Comparison of ENCODE assay signal across 16 cellular contexts in the genomic region with DNA sequence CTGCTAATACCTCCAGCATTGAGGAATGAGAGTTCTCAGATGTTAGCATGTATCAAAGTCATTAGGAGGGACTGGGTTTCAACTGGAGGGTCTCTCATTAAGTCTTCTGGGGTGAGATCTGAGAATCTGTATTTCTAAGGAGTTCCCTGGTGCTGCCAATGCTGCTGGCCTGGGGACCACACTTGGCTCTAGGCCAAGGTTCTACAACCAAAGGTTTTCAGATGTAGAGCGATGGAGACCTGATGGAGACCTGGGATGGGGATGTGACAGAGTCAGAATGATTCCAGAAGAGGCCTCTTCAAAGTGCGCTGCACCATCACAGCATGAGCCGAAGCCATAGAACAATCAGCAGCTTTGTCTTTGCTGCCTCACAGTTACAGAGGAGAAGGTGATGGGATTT. TPM values are rescaled to one million over a fixed set of nuclear protein-coding genes. Genes with fewer than 3 reads are reported as not detected.
DNase-seq lines count a peak whose midpoint lies in the region; ATAC-seq, FAIRE-seq and TF ChIP-seq lines count a peak whose summit lies in the region.
"Had no signal": no experiment of that assay in that cellular context is flagged by ENCODE, and none has a peak within 500 bp of the region (broad histone marks: within the 10 kb centered on the region; RNA-seq: fewer than 3 reads in every experiment).

No MANE protein-coding gene starts in this region.

- no TSS peak for BruUV-seq in K562 (replicated peaks; lab: Mats Ljungman, UMichigan)

- peaks cover 57% of the 10 kb centered on the region for H3K4me1 Mint-ChIP-seq in activated CD8-positive, alpha-beta memory T cell treated with anti-CD3 and anti-CD28 coated beads, Interleukin-2, amount 10 ng/mL, durations not matched to agents 7 days and 5 days
- peaks cover 78% of the 10 kb centered on the region for H3K4me1 Mint-ChIP-seq in CD8-positive, alpha-beta T cell (ENCODE audit: low read depth)
- H3K4me1 Mint-ChIP-seq in chondrocyte (ENCODE audit: low read depth) = peaks cover 10% of the 10 kb centered on the region

- DNase-seq in activated CD8-positive, alpha-beta memory T cell treated with anti-CD3 and anti-CD28 coated beads, Interleukin-2, amount 10 ng/mL, durations not matched to agents 7 days and 5 days = no peak
- no peak for DNase-seq in activated CD8-positive, alpha-beta memory T cell treated with anti-CD3 and anti-CD28 coated beads for 24 hours
- DNase-seq in CD8-positive, alpha-beta T cell = no peak
- DNase-seq in K562 (ENCODE audit: extremely low read depth in 1 of 4, low spot score in 3 of 4) = no peak
- peak; percentile 28 for DNase-seq in retina
- DNase-seq in HCEC 1CT = no peak
- no peak for DNase-seq in chondrocyte (ENCODE audit: low spot score)
- DNase-seq: COR-L47, MM.1S, NCI-H1105, NCI-H1694 treated with DMSO at 0.1 percent for 48 hours, NCI-H2171, NCI-H446 treated with DMSO at 0.1 percent for 48 hours, NCI-H748 treated with DMSO at 0.1 percent for 48 hours had no signal

- H2AFZ ChIP-seq in K562 (ENCODE audit: low read depth, low read length) = peak overlapping the region; percentile 86; the same call in 1 of the 2 replicates

- ATAC-seq in activated CD8-positive, alpha-beta memory T cell treated with anti-CD3 and anti-CD28 coated beads, Interleukin-2, amount 10 ng/mL, durations not matched to agents 7 days and 5 days = no peak
- no peak for ATAC-seq in CD8-positive, alpha-beta T cell
- ATAC-seq in K562 = no peak

- H3K27me3 ChIP-seq in CD8-positive, alpha-beta T cell (ENCODE audit: insufficient read depth, low read length) = no peaks in the 10 kb centered on the region
- no peaks in the 10 kb centered on the region for H3K27me3 ChIP-seq in K562 (ENCODE audit: control insufficient read depth in 2 of 2, insufficient read depth in 2 of 2, low read length in 2 of 2)

- H3K79me2 ChIP-seq in K562 (ENCODE audit: control insufficient read depth, insufficient read depth, low read length) = peaks cover 13% of the 10 kb centered on the region; the same call in 1 of the 3 replicates

- peaks cover 1% of the 10 kb centered on the region for H3K36me3 Mint-ChIP-seq in activated CD8-positive, alpha-beta memory T cell treated with anti-CD3 and anti-CD28 coated beads, Interleukin-2, amount 10 ng/mL, durations not matched to agents 7 days and 5 days
- no peaks in the 10 kb centered on the region for H3K36me3 Mint-ChIP-seq in CD8-positive, alpha-beta T cell
- no peaks in the 10 kb centered on the region for H3K36me3 Mint-ChIP-seq in chondrocyte (ENCODE audit: low read depth)

- H3K27me3 Mint-ChIP-seq in activated CD8-positive, alpha-beta memory T cell treated with anti-CD3 and anti-CD28 coated beads, Interleukin-2, amount 10 ng/mL, durations not matched to agents 7 days and 5 days = peaks cover 27% of the 10 kb centered on the region
- H3K27me3 Mint-ChIP-seq in CD8-positive, alpha-beta T cell (ENCODE audit: low read depth) = no peaks in the 10 kb centered on the region
- peaks cover 16% of the 10 kb centered on the region for H3K27me3 Mint-ChIP-seq in chondrocyte (ENCODE audit: low read depth)

- H3K36me3 ChIP-seq in CD8-positive, alpha-beta T cell (ENCODE audit: insufficient read depth, low read length) = no peaks in the 10 kb centered on the region
- peaks cover 3% of the 10 kb centered on the region; the same call in 2 of the 3 replicates for H3K36me3 ChIP-seq in K562 (ENCODE audit: control insufficient read depth, insufficient read depth, low read length)

- no peaks in the 10 kb centered on the region for H3K9me3 ChIP-seq in CD8-positive, alpha-beta T cell (ENCODE audit: low read length)
- H3K9me3 ChIP-seq in K562 (replicated peaks; ENCODE audit: control insufficient read depth, insufficient read depth, low read depth, low read length) = no peaks in the 10 kb centered on the region

- H3K9me3 Mint-ChIP-seq in activated CD8-positive, alpha-beta memory T cell treated with anti-CD3 and anti-CD28 coated beads, Interleukin-2, amount 10 ng/mL, durations not matched to agents 7 days and 5 days (ENCODE audit: low read depth) = no peaks in the 10 kb centered on the region
- H3K9me3 Mint-ChIP-seq in CD8-positive, alpha-beta T cell = no peaks in the 10 kb centered on the region
- no peaks in the 10 kb centered on the region for H3K9me3 Mint-ChIP-seq in chondrocyte (ENCODE audit: low read depth)

- TF ChIP-seq EP300 in K562 (IDR thresholded peaks at IDR 0.05; ENCODE audit: low read length) = no peak

- 80% methylated on average over 3 of the region's 3 CpGs for WGBS in K562 (ENCODE audit: insufficient coverage, low coverage, missing lambda C conversion rate)

- intact Hi-C loops in CD8-positive, alpha-beta T cell (cut with DNase I, micrococcal nuclease) = loop anchor here (5.0 kb wide), 5 partner anchors 215 to 990 kb away; partner anchors contain the start of genes PTER (in 1 of the 2), RSU1 (in 1 of the 2) and STAM (in 1 of the 2)
- intact Hi-C loops in K562 (cut with micrococcal nuclease) = no loop called here

- TF ChIP-seq POLR2A in K562 (conservative IDR thresholded peaks at IDR 0.05) = no peak

- in situ Hi-C loops in K562 (cut with MboI) = no loop called here

- CTCF ChIA-PET in activated CD8-positive, alpha-beta memory T cell treated with anti-CD3 and anti-CD28 coated beads, Interleukin-2, amount 10 ng/mL, durations not matched to agents 7 days and 5 days (lab: Charles Lee) = no interaction called here
- CTCF ChIA-PET in CD8-positive, alpha-beta T cell (lab: Charles Lee) = interaction anchor here (20.6 kb wide), 1 partner anchor 18 kb away, joined by 293 read pairs; no protein-coding TSS in a partner anchor
- CTCF ChIA-PET in K562 (lab: Yijun Ruan, JAX; ENCODE audit: low intra/inter-chr PET ratio) = no interaction called here

- H3K27ac ChIP-seq in CD8-positive, alpha-beta T cell (ENCODE audit: low read depth, low read length) = no peak overlapping the region
- H3K27ac ChIP-seq in K562 (ENCODE audit: extremely low read depth, low read depth, low read length) = peak overlapping the region; percentile 90

- H3K9ac ChIP-seq in K562 (ENCODE audit: insufficient read depth in 1 of 2, low read depth in 2 of 2, low read length in 2 of 2) = peak overlapping the region in 1 of 2 experiments; percentile 62; a peak in 2 of 4 replicates

- no peak for TF ChIP-seq RAD21 in K562 (CRISPR knock-in tag; conservative IDR thresholded peaks at IDR 0.05 in 1 of 2, IDR thresholded peaks at IDR 0.05 in 1 of 2)

- POLR2A ChIA-PET in CD8-positive, alpha-beta T cell (lab: Charles Lee) = no interaction called here
- POLR2A ChIA-PET in K562 (lab: Yijun Ruan, JAX) = interaction anchor here (2.8 kb wide), 1 partner anchor 12 kb away, joined by 19 read pairs; no protein-coding TSS in a partner anchor

- peak overlapping the region; percentile 89; the same call in 1 of the 2 replicates for H3K4me2 ChIP-seq in K562 (ENCODE audit: insufficient read depth, low read length)

- H3K4me3 Mint-ChIP-seq in activated CD8-positive, alpha-beta memory T cell treated with anti-CD3 and anti-CD28 coated beads, Interleukin-2, amount 10 ng/mL, durations not matched to agents 7 days and 5 days = no peak overlapping the region
- H3K4me3 Mint-ChIP-seq in CD8-positive, alpha-beta T cell = peak overlapping the region; percentile 86
- no peak overlapping the region for H3K4me3 Mint-ChIP-seq in chondrocyte (ENCODE audit: unreplicated experiment)
- H3K4me3 Mint-ChIP-seq: B cell had no signal

- FAIRE-seq in K562 (lab: Jason Lieb, UNC) = no peak

- H3K4me3 ChIP-seq in CD8-positive, alpha-beta T cell (ENCODE audit: low read depth, low read length) = no peak overlapping the region
- H3K4me3 ChIP-seq in K562 = no peak overlapping the region

- TF ChIP-seq CTCF in CD8-positive, alpha-beta T cell (IDR thresholded peaks at IDR 0.05) = no peak
- no peak for TF ChIP-seq CTCF in K562 (IDR thresholded peaks at IDR 0.05 in 2 of 3, conservative IDR thresholded peaks at IDR 0.05 in 1 of 3; ENCODE audit: insufficient read depth in 2 of 3, low read depth in 1 of 3, low read length in 3 of 3)
- TF ChIP-seq CTCF in chondrocyte (IDR thresholded peaks at IDR 0.05) = no peak

- no peaks in the 10 kb centered on the region for H4K20me1 ChIP-seq in K562 (replicated peaks; ENCODE audit: control insufficient read depth, insufficient read depth, low read length)

- no peaks in the 10 kb centered on the region for H3K9me1 ChIP-seq in K562 (ENCODE audit: control insufficient read depth, insufficient read depth, low read length)

- H3K27ac Mint-ChIP-seq in activated CD8-positive, alpha-beta memory T cell treated with anti-CD3 and anti-CD28 coated beads, Interleukin-2, amount 10 ng/mL, durations not matched to agents 7 days and 5 days = peak overlapping the region; percentile 11
- peak overlapping the region; percentile 94 for H3K27ac Mint-ChIP-seq in CD8-positive, alpha-beta T cell
- H3K27ac Mint-ChIP-seq in chondrocyte (ENCODE audit: unreplicated experiment) = no peak overlapping the region
- H3K27ac Mint-ChIP-seq: B cell had no signal

- peaks cover 75% of the 10 kb centered on the region for H3K4me1 ChIP-seq in CD8-positive, alpha-beta T cell (ENCODE audit: insufficient read depth, low read length)
- peaks cover 52 to 86% of the 10 kb centered on the region in 2 experiments for H3K4me1 ChIP-seq in K562 (replicated peaks in 1 of 2; ENCODE audit: control insufficient read depth in 2 of 2, insufficient read depth in 2 of 2, low read length in 2 of 2)

TF ChIP-seq in K562, 482 proteins besides CTCF, POLR2A, EP300 and RAD21 (continues in another document):
- peak; percentile 79 for TF ChIP-seq NFIX (CRISPR knock-in tag; IDR thresholded peaks at IDR 0.05; ENCODE audit: low read depth)

RNA-seq across cellular contexts. Expression of gene ST8SIA6, which starts 27.2 kb away (rescaled TPM):
- total RNA-seq in activated CD8-positive, alpha-beta memory T cell treated with anti-CD3 and anti-CD28 coated beads, Interleukin-2, amount 10 ng/mL, durations not matched to agents 7 days and 5 days = not detected
- total RNA-seq in CD8-positive, alpha-beta T cell = under 1 TPM in 1 of 2 experiments, not detected in 1; 0.14 TPM
- total RNA-seq in K562 (2011; cell fraction: chromatin; rRNA removed; ENCODE audit: low replicate concordance) = 2.7 and 7.6 TPM in 2 replicates
- total RNA-seq in K562 (2011; cell fraction: nucleolus; rRNA removed) = 2.2 and 3.4 TPM in 2 replicates
- 5.1 and 5.6 TPM in 2 replicates for total RNA-seq in K562 (2011; cell fraction: nucleoplasm; rRNA removed)
- total RNA-seq in K562 (2014; rRNA removed) = 3.9 and 5.1 TPM in 2 replicates
- total RNA-seq in K562 (2014; rRNA removed; fragmentation: Illumina TruSeq; extraction: Trizol) = 6.4 and 7.2 TPM in 2 replicates
- total RNA-seq in K562 (2015; rRNA removed; fragmentation: Illumina TruSeq; extraction: Trizol) = 4.8 and 6.7 TPM in 2 replicates
- total RNA-seq in K562 (2021) = 5.0 and 6.6 TPM in 2 replicates
- polyA plus RNA-seq in K562 (2011; rRNA removed) = 4.4 and 6.6 TPM in 2 replicates
- polyA plus RNA-seq in K562 (2011; cell fraction: cytosol; rRNA removed) = 1.5 and 1.7 TPM in 2 replicates
- 2.2 and 2.9 TPM in 2 replicates for polyA plus RNA-seq in K562 (2011; cell fraction: nucleus; rRNA removed)
- 2.9 and 5.6 TPM in 2 replicates for polyA plus RNA-seq in K562 (2012)
- polyA plus RNA-seq in K562 (2014; fragmentation: Illumina TruSeq; extraction: Trizol) = 4.1 and 5.2 TPM in 2 replicates
- 1 to 10 TPM in 1 of 2 experiments, under 1 TPM in 1; 0.69 to 1.2 TPM for polyA plus RNA-seq in K562 (2014; fragmentation: Nextera tagmentation; extraction: Ambion mirVana)
- polyA plus RNA-seq in K562 (2014; rRNA removed) = 3.2 and 3.3 TPM in 2 replicates
- polyA minus RNA-seq in K562 (2011; rRNA and poly(A)+ RNA removed) = 7.8 and 11.2 TPM in 2 replicates
- 2.1 and 7.0 TPM in 2 replicates for polyA minus RNA-seq in K562 (2011; cell fraction: cytosol; rRNA and poly(A)+ RNA removed)
- 1.8 and 2.7 TPM in 2 replicates for polyA minus RNA-seq in K562 (2011; cell fraction: nucleus; rRNA and poly(A)+ RNA removed)
- total RNA-seq in chondrocyte = 0.24 TPM in 1 of 3 replicates, not detected in the others
- total RNA-seq: B cell, H4 had no signal
